38 cellular contexts compared by ENCODE assay signal in genomic region chr7:76222839-76223238, GRCh38. TPM values are rescaled to one million over a fixed set of nuclear protein-coding genes. Genes with fewer than 3 reads are reported as not detected.
"Had no signal": no experiment of that assay in that cellular context is flagged by ENCODE, and none has a peak within 500 bp of the region (broad histone marks: within the 10 kb centered on the region; RNA-seq: fewer than 3 reads in every experiment).

No MANE protein-coding gene starts in this region.

- H3K27me3 ChIP-seq: body of pancreas, brain microvascular endothelial cell had no signal

- ATAC-seq: activated CD8-positive, alpha-beta T cell treated with anti-CD3 and anti-CD28 coated beads for 36 hours; activated naive CD4-positive, alpha-beta T cell treated with anti-CD3 and anti-CD28 coated beads, Interleukin-2, amount 50 U/mL, for 72 hours; activated T-cell treated with anti-CD3 and anti-CD28 coated beads, Interleukin-2, amount 50 U/mL, for 4 hours; activated T-cell treated with anti-CD3 and anti-CD28 coated beads, Interleukin-2, amount 50 U/mL, for 72 hours; activated T-helper 17 cell treated with anti-CD3 and anti-CD28 coated beads, Interleukin-2, amount 50 U/mL, for 72 hours; body of pancreas had no signal

- H3K4me3 Mint-ChIP-seq: activated B cell treated with CpG ODN at 0.5 μM for 24 hours; activated CD4-positive, alpha-beta memory T cell treated with anti-CD3 and anti-CD28 coated beads for 36 hours; activated CD4-positive, alpha-beta T cell treated with anti-CD3 and anti-CD28 coated beads, Interleukin-2, amount 10 ng/mL, durations not matched to agents 24 days and 14 days; activated CD8-positive, alpha-beta T cell treated with anti-CD3 and anti-CD28 coated beads for 36 hours; activated naive CD4-positive, alpha-beta T cell treated with anti-CD3 and anti-CD28 coated beads for 36 hours; activated naive CD8-positive, alpha-beta T cell treated with anti-CD3 and anti-CD28 coated beads for 36 hours; activated T-cell treated with anti-CD3 and anti-CD28 coated beads, Interleukin-2, amount 50 U/mL, for 4 hours; activated T-cell treated with anti-CD3 and anti-CD28 coated beads, Interleukin-2, amount 50 U/mL, for 72 hours; activated T-helper 1 cell treated with anti-CD3 and anti-CD28 coated beads, Interleukin-12 subunit alpha, Interleukin-12 subunit beta, Interleukin-2, Interleukin-4 antibody, amounts not matched to agents 30 ng/mL and 10 ng/mL and 1 ng/mL, durations not matched to agents 14 hours and 24 hours and 36 hours; activated T-helper 17 cell treated with anti-CD3 and anti-CD28 coated beads, Interleukin-2, amount 50 U/mL, for 72 hours; T-helper 1 cell treated with Interleukin-12 subunit alpha and Interleukin-12 subunit beta and Interleukin-4 antibody, amounts not matched to agents 30 μg/mL and 1 μg/mL, for 36 hours; T-helper 2 cell treated with Interferon-gamma antibody and Interleukin-4, amounts not matched to agents 5 μg/mL and 100 μg/mL, for 36 hours had no signal

- H3K4me3 ChIP-seq: adrenal gland, body of pancreas, breast epithelium had no signal

- H3K27ac Mint-ChIP-seq: activated B cell treated with CpG ODN at 0.5 μM for 24 hours; activated CD4-positive, alpha-beta memory T cell treated with anti-CD3 and anti-CD28 coated beads for 36 hours; activated CD4-positive, alpha-beta T cell treated with anti-CD3 and anti-CD28 coated beads, Interleukin-2, amount 10 ng/mL, durations not matched to agents 24 days and 14 days; activated CD8-positive, alpha-beta T cell treated with anti-CD3 and anti-CD28 coated beads for 36 hours; activated naive CD4-positive, alpha-beta T cell treated with anti-CD3 and anti-CD28 coated beads for 36 hours; activated naive CD4-positive, alpha-beta T cell treated with anti-CD3 and anti-CD28 coated beads, Interleukin-2, amount 50 U/mL, for 72 hours; activated naive CD8-positive, alpha-beta T cell treated with anti-CD3 and anti-CD28 coated beads for 36 hours; activated T-cell treated with anti-CD3 and anti-CD28 coated beads, Interleukin-2, amount 50 U/mL, for 72 hours; activated T-helper 1 cell treated with anti-CD3 and anti-CD28 coated beads, Interleukin-12 subunit alpha, Interleukin-12 subunit beta, Interleukin-2, Interleukin-4 antibody, amounts not matched to agents 30 ng/mL and 10 ng/mL and 1 ng/mL, durations not matched to agents 14 hours and 24 hours and 36 hours; activated T-helper 17 cell treated with anti-CD3 and anti-CD28 coated beads, Interleukin-2, amount 50 U/mL, for 72 hours; T-helper 1 cell treated with Interleukin-12 subunit alpha and Interleukin-12 subunit beta and Interleukin-4 antibody, amounts not matched to agents 30 μg/mL and 1 μg/mL, for 36 hours; T-helper 2 cell treated with Interferon-gamma antibody and Interleukin-4, amounts not matched to agents 5 μg/mL and 100 μg/mL, for 36 hours had no signal

- H3K9me3 Mint-ChIP-seq: activated B cell treated with CpG ODN at 0.5 μM for 24 hours; activated CD4-positive, alpha-beta memory T cell treated with anti-CD3 and anti-CD28 coated beads for 36 hours; activated CD4-positive, alpha-beta T cell treated with anti-CD3 and anti-CD28 coated beads, Interleukin-2, amount 10 ng/mL, durations not matched to agents 24 days and 14 days; activated CD8-positive, alpha-beta T cell treated with anti-CD3 and anti-CD28 coated beads for 36 hours; activated naive CD4-positive, alpha-beta T cell treated with anti-CD3 and anti-CD28 coated beads for 36 hours; activated naive CD4-positive, alpha-beta T cell treated with anti-CD3 and anti-CD28 coated beads, Interleukin-2, amount 50 U/mL, for 72 hours; activated naive CD8-positive, alpha-beta T cell treated with anti-CD3 and anti-CD28 coated beads for 36 hours; activated T-cell treated with anti-CD3 and anti-CD28 coated beads, Interleukin-2, amount 50 U/mL, for 4 hours; activated T-cell treated with anti-CD3 and anti-CD28 coated beads, Interleukin-2, amount 50 U/mL, for 72 hours; activated T-helper 1 cell treated with anti-CD3 and anti-CD28 coated beads, Interleukin-12 subunit alpha, Interleukin-12 subunit beta, Interleukin-2, Interleukin-4 antibody, amounts not matched to agents 30 ng/mL and 10 ng/mL and 1 ng/mL, durations not matched to agents 14 hours and 24 hours and 36 hours; activated T-helper 17 cell treated with anti-CD3 and anti-CD28 coated beads, Interleukin-2, amount 50 U/mL, for 72 hours; T-helper 1 cell treated with Interleukin-12 subunit alpha and Interleukin-12 subunit beta and Interleukin-4 antibody, amounts not matched to agents 30 μg/mL and 1 μg/mL, for 36 hours; T-helper 2 cell treated with Interferon-gamma antibody and Interleukin-4, amounts not matched to agents 5 μg/mL and 100 μg/mL, for 36 hours had no signal

- H3K27ac ChIP-seq: adrenal gland, body of pancreas, brain microvascular endothelial cell, breast epithelium, VCaP had no signal

- H3K9me3 ChIP-seq: adrenal gland, body of pancreas, breast epithelium had no signal

- H3K4me1 Mint-ChIP-seq: activated B cell treated with CpG ODN at 0.5 μM for 24 hours; activated CD4-positive, alpha-beta T cell treated with anti-CD3 and anti-CD28 coated beads, Interleukin-2, amount 10 ng/mL, durations not matched to agents 24 days and 14 days; activated naive CD8-positive, alpha-beta T cell treated with anti-CD3 and anti-CD28 coated beads for 36 hours; activated T-helper 17 cell treated with anti-CD3 and anti-CD28 coated beads, Interleukin-2, amount 50 U/mL, for 72 hours had no signal

- FAIRE-seq: astrocyte, TTC549 had no signal

- DNase-seq: activated B cell treated with CpG ODN at 0.5 μM for 24 hours; activated CD4-positive, alpha-beta memory T cell treated with anti-CD3 and anti-CD28 coated beads for 36 hours; activated CD4-positive, alpha-beta T cell treated with anti-CD3 and anti-CD28 coated beads for 4 hours; activated CD4-positive, alpha-beta T cell treated with anti-CD3 and anti-CD28 coated beads, Interleukin-2, amount 10 ng/mL, durations not matched to agents 24 days and 14 days; activated CD4-positive, alpha-beta T cell treated with anti-CD3 and anti-CD28 coated beads, Interleukin-2, amount 50 U/mL, for 1 hour; activated CD4-positive, alpha-beta T cell treated with anti-CD3 and anti-CD28 coated beads, Interleukin-2, amount 50 U/mL, for 4 hours; activated CD4-positive, CD25-positive, alpha-beta regulatory T cell treated with anti-CD3 and anti-CD28 coated beads, Interleukin-2, amount 50 U/mL, for 72 hours; activated CD8-positive, alpha-beta memory T cell treated with anti-CD3 and anti-CD28 coated beads, Interleukin-2, amount 50 U/mL, for 4 hours; activated CD8-positive, alpha-beta T cell treated with anti-CD3 and anti-CD28 coated beads for 36 hours; activated effector memory CD4-positive, alpha-beta T cell treated with anti-CD3 and anti-CD28 coated beads, Interleukin-2, amount 50 U/mL, for 16 hours; activated gamma-delta T cell treated with Interleukin-2 at 50 U/mL for 16 hours; activated naive CD4-positive, alpha-beta T cell; activated naive CD4-positive, alpha-beta T cell treated with anti-CD3 and anti-CD28 coated beads for 36 hours; activated naive CD4-positive, alpha-beta T cell treated with anti-CD3 and anti-CD28 coated beads, Interleukin-2, amount 50 U/mL, for 16 hours; activated naive CD8-positive, alpha-beta T cell treated with anti-CD3 and anti-CD28 coated beads for 36 hours; activated T-cell treated with anti-CD3 and anti-CD28 coated beads for 4 hours; activated T-cell treated with anti-CD3 and anti-CD28 coated beads, Interleukin-2, amount 50 U/mL, for 1 hour; activated T-cell treated with anti-CD3 and anti-CD28 coated beads, Interleukin-2, amount 50 U/mL, for 4 hours; activated T-cell treated with anti-CD3 and anti-CD28 coated beads, Interleukin-2, amount 50 U/mL, for 72 hours; adrenal gland; amniotic stem cell; aorta; body of pancreas; brain microvascular endothelial cell; central memory CD4-positive, alpha-beta T cell; T-helper 1 cell; T-helper 2 cell; T-helper 9 cell had no signal

- H3K36me3 Mint-ChIP-seq: activated CD4-positive, alpha-beta memory T cell treated with anti-CD3 and anti-CD28 coated beads for 36 hours; activated naive CD4-positive, alpha-beta T cell treated with anti-CD3 and anti-CD28 coated beads, Interleukin-2, amount 50 U/mL, for 72 hours; activated naive CD8-positive, alpha-beta T cell treated with anti-CD3 and anti-CD28 coated beads for 36 hours had no signal

- H3K36me3 ChIP-seq: adrenal gland, brain microvascular endothelial cell, breast epithelium had no signal

- H3K4me1 ChIP-seq: breast epithelium had no signal

RNA-seq across cellular contexts. Expression of gene SRRM3, which starts 21.1 kb away (rescaled TPM):
- total RNA-seq: activated B cell treated with CpG ODN at 0.5 μM for 24 hours; activated CD4-positive, alpha-beta memory T cell treated with anti-CD3 and anti-CD28 coated beads for 36 hours; activated CD8-positive, alpha-beta memory T cell treated with anti-CD3 and anti-CD28 coated beads for 36 hours; activated CD8-positive, alpha-beta T cell treated with anti-CD3 and anti-CD28 coated beads for 36 hours; activated naive CD4-positive, alpha-beta T cell treated with anti-CD3 and anti-CD28 coated beads for 36 hours; activated naive CD4-positive, alpha-beta T cell treated with anti-CD3 and anti-CD28 coated beads, Interleukin-2, amount 50 U/mL, for 72 hours; activated naive CD8-positive, alpha-beta T cell treated with anti-CD3 and anti-CD28 coated beads for 36 hours; activated T-helper 1 cell treated with anti-CD3 and anti-CD28 coated beads, Interleukin-12 subunit alpha, Interleukin-12 subunit beta, Interleukin-2, Interleukin-4 antibody, amounts not matched to agents 30 ng/mL and 10 ng/mL and 1 ng/mL, durations not matched to agents 14 hours and 24 hours and 36 hours had no signal
